ENCODE assay signal across 11 cellular contexts in genomic region chr5:1108008-1108864, GRCh38. TPM values are rescaled to one million over a fixed set of nuclear protein-coding genes. Genes with fewer than 3 reads are reported as not detected.
DNase-seq lines count a peak whose midpoint lies in the region; ATAC-seq and TF ChIP-seq lines count a peak whose summit lies in the region.
"Had no signal": no experiment of that assay in that cellular context is flagged by ENCODE, and none has a peak within 500 bp of the region (broad histone marks: within the 10 kb centered on the region; RNA-seq: fewer than 3 reads in every experiment).

No MANE protein-coding gene starts in this region.

- H3K27ac ChIP-seq in SJCRH30 (peak overlapping the region; percentile 17; the same call in 1 of the 2 replicates), esophagus squamous epithelium (peak overlapping the region in 3 of 4 donors; percentile 67 to 90 (median 82)), rectal smooth muscle tissue (ENCODE audit: low read depth, low read length) (no peak overlapping the region), vagina (no peak overlapping the region), ascending aorta (peak overlapping the region in 1 of 2 donors; percentile 33)

- no peak for TF ChIP-seq POLR2A in esophagus squamous epithelium (IDR thresholded peaks at IDR 0.05)
- TF ChIP-seq POLR2A in vagina (IDR thresholded peaks at IDR 0.05), result no peak

- peak overlapping the region; percentile 8; the same call in 1 of the 2 replicates for H3K4me3 ChIP-seq in GM08714 (ENCODE audit: low read length)
- H3K4me3 ChIP-seq in SJCRH30, result no peak overlapping the region
- H3K4me3 ChIP-seq in esophagus squamous epithelium, result peak overlapping the region in 1 of 4 donors; percentile 95
- peak overlapping the region; percentile 1 for H3K4me3 ChIP-seq in rectal smooth muscle tissue (ENCODE audit: low read length)
- H3K4me3 ChIP-seq in vagina, result no peak overlapping the region
- no peak overlapping the region for H3K4me3 ChIP-seq in ascending aorta

- H3K9ac ChIP-seq in rectal smooth muscle tissue (ENCODE audit: low read length), result peak overlapping the region; percentile 14

- H3K9me3 ChIP-seq in SJCRH30 (replicated peaks) (no peaks in the 10 kb centered on the region), esophagus squamous epithelium (no peaks in the 10 kb centered on the region), vagina (no peaks in the 10 kb centered on the region), ascending aorta (no peaks in the 10 kb centered on the region)

- H3K4me1 ChIP-seq in SJCRH30 (peaks cover 31% of the 10 kb centered on the region), esophagus squamous epithelium (peaks cover 20 to 99% (median 44%) of the 10 kb centered on the region in 3 donors), rectal smooth muscle tissue (ENCODE audit: control insufficient read depth, insufficient read depth, low read length) (peaks cover 10% of the 10 kb centered on the region), vagina (peaks cover 61% of the 10 kb centered on the region), ascending aorta (peaks cover 0 to 4% of the 10 kb centered on the region in 2 donors)

- intact Hi-C loops in esophagus squamous epithelium (cut with DNase I), result no loop called here
- intact Hi-C loops in vagina (cut with DNase I), result no loop called here
- intact Hi-C loops in ascending aorta (cut with DNase I), result no loop called here

- no peaks in the 10 kb centered on the region for H3K27me3 ChIP-seq in SJCRH30
- peaks cover 0 to 21% (median 0%) of the 10 kb centered on the region in 4 donors for H3K27me3 ChIP-seq in esophagus squamous epithelium
- no peaks in the 10 kb centered on the region for H3K27me3 ChIP-seq in rectal smooth muscle tissue (ENCODE audit: control insufficient read depth, insufficient read depth, low read length)
- no peaks in the 10 kb centered on the region for H3K27me3 ChIP-seq in vagina
- no peaks in the 10 kb centered on the region for H3K27me3 ChIP-seq in ascending aorta

- TF ChIP-seq CTCF in esophagus squamous epithelium (IDR thresholded peaks at IDR 0.05) (no peak), vagina (IDR thresholded peaks at IDR 0.05) (no peak), ascending aorta (IDR thresholded peaks at IDR 0.05) (no peak)

- ATAC-seq in GM18868 (IDR thresholded peaks at IDR 0.05; ENCODE audit: unreplicated experiment), result no peak

- peak in 1 of 2 experiments; percentile 44 for DNase-seq in SJCRH30
- no peak for DNase-seq in esophagus squamous epithelium (lab: John Stamatoyannopoulos, UW)
- no peak for DNase-seq in superior temporal gyrus (ENCODE audit: extremely low spot score)
- DNase-seq in vagina (ENCODE audit: extremely low spot score in 2 of 2), result no peak
- no peak for DNase-seq in ascending aorta (ENCODE audit: low spot score in 2 of 2)
- DNase-seq: NCI-H1436; SHP77 treated with DMSO at 0.1 percent for 48 hours; stimulated activated CD4-positive, alpha-beta T cell treated with anti-CD3 and anti-CD28 coated beads, Interleukin-2, amount 100 ng/mL, for 48 hours had no signal

- WGBS in esophagus squamous epithelium, 2 donors, result 67 to 80% methylated on average over 6 to 7 of the region's 39 CpGs

- H3K36me3 ChIP-seq in SJCRH30 (no peaks in the 10 kb centered on the region), esophagus squamous epithelium (no peaks in the 10 kb centered on the region), rectal smooth muscle tissue (ENCODE audit: control insufficient read depth, insufficient read depth, low read length) (no peaks in the 10 kb centered on the region), vagina (no peaks in the 10 kb centered on the region), ascending aorta (no peaks in the 10 kb centered on the region)

RNA-seq across cellular contexts. Expression of gene SLC12A7, which starts 3.6 kb away (rescaled TPM):
- total RNA-seq in SJCRH30 (2014; rRNA removed; shearing (Covaris generic)), result 11.5 and 12.0 TPM in 2 replicates
- total RNA-seq in esophagus squamous epithelium (10 to 100 TPM in 1 of 4 donors, 1 to 10 TPM in 3; 4.5 to 13.4 (median 6.6) TPM), vagina (21.6 TPM), ascending aorta (101 TPM)

Comparison
In these comparisons a context has a peak if more than half of its experiments do, and no peak if none do; other contexts are left out.
1. H3K4me3 ChIP-seq: peak in GM08714 (single experiment) and rectal smooth muscle tissue (single experiment); none in SJCRH30 (single experiment), vagina (0 of 2) and ascending aorta (0 of 2).
2. H3K27ac ChIP-seq: peak in SJCRH30 (single experiment) and esophagus squamous epithelium (3 of 4); none in rectal smooth muscle tissue (single experiment) and vagina (single experiment).